ENCODE assay signal across 1 cellular context in genomic region chr9:129572052-129572425, GRCh38.
TF ChIP-seq lines count a peak whose summit lies in the region.

No MANE protein-coding gene starts in this region.

TF ChIP-seq in HepG2, 621 proteins besides CTCF, POLR2A, EP300 and RAD21:
- TF ChIP-seq ZFP82 (CRISPR knock-in tag; IDR thresholded peaks at IDR 0.05; ENCODE audit: borderline replicate concordance) (no peak), SRY (CRISPR knock-in tag; IDR thresholded peaks at IDR 0.05) (0 out of 2 replicates have a peak, but pooled peaks have one; percentile 28), HNRNPL (IDR thresholded peaks at IDR 0.05; ENCODE audit: low read depth, low read length) (peak; percentile 80), CHD4 (IDR thresholded peaks at IDR 0.05; ENCODE audit: borderline replicate concordance, low read length) (peak; percentile 5; the same call in 1 of the 2 replicates)
